In genomic region chr10:132721725-132722124, GRCh38 we compare ENCODE assay signal across 23 cellular contexts.
DNase-seq lines count a peak whose midpoint lies in the region; ATAC-seq and TF ChIP-seq lines count a peak whose summit lies in the region.
"Had no signal": no experiment of that assay in that cellular context is flagged by ENCODE, and none has a peak within 500 bp of the region (broad histone marks: within the 10 kb centered on the region; RNA-seq: fewer than 3 reads in every experiment).

No MANE protein-coding gene starts in this region.

- H2BK15ac ChIP-seq in mesenchymal stem cell (ENCODE audit: low read depth, poor library complexity, severe bottlenecking): peak overlapping the region; percentile 20

- peaks cover 7% of the 10 kb centered on the region for H3K36me3 Mint-ChIP-seq in stimulated activated effector memory CD8-positive, alpha-beta T cell treated with anti-CD3 and anti-CD28 coated beads, Interleukin-12 subunit alpha, Interleukin-12 subunit beta, amount 100 ng/mL, for 72 hours
- H3K36me3 Mint-ChIP-seq in naive thymus-derived CD8-positive, alpha-beta T cell: peaks cover 0 to 42% (median 7%) of the 10 kb centered on the region in 3 donors

- no peak overlapping the region for H3K4me2 ChIP-seq in mesenchymal stem cell (ENCODE audit: low read length, poor library complexity, severe bottlenecking)

- H3K27ac Mint-ChIP-seq in stimulated activated effector memory CD8-positive, alpha-beta T cell treated with anti-CD3 and anti-CD28 coated beads, Interleukin-12 subunit alpha, Interleukin-12 subunit beta, amount 100 ng/mL, for 72 hours: peak overlapping the region; percentile 13
- no peak overlapping the region for H3K27ac Mint-ChIP-seq in naive thymus-derived CD8-positive, alpha-beta T cell
- H3K27ac Mint-ChIP-seq: activated CD4-positive, alpha-beta T cell treated with anti-CD3 and anti-CD28 coated beads, Interleukin-2, amount 10 ng/mL, durations not matched to agents 7 days and 5 days; memory B cell had no signal

- H3K4me1 Mint-ChIP-seq in stimulated activated effector memory CD8-positive, alpha-beta T cell treated with anti-CD3 and anti-CD28 coated beads, Interleukin-12 subunit alpha, Interleukin-12 subunit beta, amount 100 ng/mL, for 72 hours: no peaks in the 10 kb centered on the region
- peaks cover 0 to 7% (median under 1%) of the 10 kb centered on the region in 4 donors for H3K4me1 Mint-ChIP-seq in naive thymus-derived CD8-positive, alpha-beta T cell
- H3K4me1 Mint-ChIP-seq: activated CD4-positive, alpha-beta T cell treated with anti-CD3 and anti-CD28 coated beads, Interleukin-2, amount 10 ng/mL, durations not matched to agents 7 days and 5 days; memory B cell had no signal

- H3K27me3 Mint-ChIP-seq in naive thymus-derived CD8-positive, alpha-beta T cell: no peaks in the 10 kb centered on the region
- H3K27me3 Mint-ChIP-seq: activated CD4-positive, alpha-beta T cell treated with anti-CD3 and anti-CD28 coated beads, Interleukin-2, amount 10 ng/mL, durations not matched to agents 7 days and 5 days; memory B cell had no signal

- H3K36me3 ChIP-seq in WERI-Rb-1: no peaks in the 10 kb centered on the region
- H3K36me3 ChIP-seq in mesenchymal stem cell (ENCODE audit: control insufficient read depth in 1 of 2, insufficient read depth in 2 of 2, low read depth in 1 of 2, low read length in 2 of 2): peaks cover 10 to 14% of the 10 kb centered on the region in 2 experiments
- H3K36me3 ChIP-seq: brain microvascular endothelial cell had no signal

- peaks cover 29% of the 10 kb centered on the region for H3K4me1 ChIP-seq in mesenchymal stem cell (ENCODE audit: control insufficient read depth, insufficient read depth, low read depth, low read length)
- H3K4me1 ChIP-seq: upper lobe of left lung had no signal

- no peak overlapping the region for H2AK5ac ChIP-seq in mesenchymal stem cell (ENCODE audit: low read length, severe bottlenecking)

- H2AFZ ChIP-seq in mesenchymal stem cell (ENCODE audit: low read depth, low read length): no peak overlapping the region

- H3K14ac ChIP-seq in mesenchymal stem cell (ENCODE audit: low read length in 2 of 2): no peak overlapping the region

- peak overlapping the region; percentile 91 for H3K27ac ChIP-seq in WERI-Rb-1
- no peak overlapping the region for H3K27ac ChIP-seq in mesenchymal stem cell (ENCODE audit: low read length, poor library complexity, severe bottlenecking)
- H3K27ac ChIP-seq: brain microvascular endothelial cell, dorsolateral prefrontal cortex, epithelial cell of prostate, upper lobe of left lung had no signal

- WGBS in mesenchymal stem cell: 73% methylated on average over 5 of the region's 6 CpGs

- H3K4me3 ChIP-seq in WERI-Rb-1 (ENCODE audit: low read depth, low read length) (no peak overlapping the region), mesenchymal stem cell (ENCODE audit: insufficient read depth in 1 of 2, low read depth in 1 of 2, low read length in 2 of 2) (no peak overlapping the region)
- H3K4me3 ChIP-seq: dorsolateral prefrontal cortex, upper lobe of left lung had no signal

- H4K91ac ChIP-seq in mesenchymal stem cell (ENCODE audit: low read length): no peak overlapping the region

- H3K9me3 Mint-ChIP-seq in stimulated activated effector memory CD8-positive, alpha-beta T cell treated with anti-CD3 and anti-CD28 coated beads, Interleukin-12 subunit alpha, Interleukin-12 subunit beta, amount 100 ng/mL, for 72 hours: no peaks in the 10 kb centered on the region
- peaks cover 0 to 8% (median 0%) of the 10 kb centered on the region in 9 donors for H3K9me3 Mint-ChIP-seq in naive thymus-derived CD8-positive, alpha-beta T cell
- H3K9me3 Mint-ChIP-seq: activated CD4-positive, alpha-beta T cell treated with anti-CD3 and anti-CD28 coated beads, Interleukin-2, amount 10 ng/mL, durations not matched to agents 7 days and 5 days; memory B cell had no signal

- peaks cover 5% of the 10 kb centered on the region for H3K79me1 ChIP-seq in mesenchymal stem cell (replicated peaks; ENCODE audit: low read length, poor library complexity, severe bottlenecking)

- H3K9ac ChIP-seq in mesenchymal stem cell (ENCODE audit: low read length): no peak overlapping the region

- DNase-seq in ELR (ENCODE audit: low read depth) (peak; percentile 8), WERI-Rb-1 (no peak), mesenchymal stem cell (peak; percentile 71), KG1 (lab: John Stamatoyannopoulos, UW) (no peak), NCI-H2107 (lab: John Stamatoyannopoulos, UW) (no peak), NCI-H345 (lab: John Stamatoyannopoulos, UW) (no peak)
- DNase-seq in stimulated activated effector memory CD8-positive, alpha-beta T cell treated with anti-CD3 and anti-CD28 coated beads, Interleukin-12 subunit alpha, Interleukin-12 subunit beta, amount 100 ng/mL, for 72 hours (ENCODE audit: low spot score in 2 of 2): no peak
- no peak for DNase-seq in naive thymus-derived CD8-positive, alpha-beta T cell
- DNase-seq: activated CD4-positive, alpha-beta T cell treated with anti-CD3 and anti-CD28 coated beads, Interleukin-2, amount 10 ng/mL, durations not matched to agents 7 days and 5 days; activated naive CD4-positive, alpha-beta T cell treated with Interleukin-2 at 50 U/mL for 16 hours; AML-193; brain microvascular endothelial cell; dorsolateral prefrontal cortex; foreskin melanocyte; HCEC 1CT; NCI-H1436; NCI-H774; SHP77; stimulated activated CD4-positive, alpha-beta T cell treated with anti-CD3 and anti-CD28 coated beads, Interleukin-15, amount 100 ng/mL, for 24 hours; T-helper 1 cell had no signal

- H3K4me3 Mint-ChIP-seq in stimulated activated effector memory CD8-positive, alpha-beta T cell treated with anti-CD3 and anti-CD28 coated beads, Interleukin-12 subunit alpha, Interleukin-12 subunit beta, amount 100 ng/mL, for 72 hours: no peak overlapping the region
- no peak overlapping the region for H3K4me3 Mint-ChIP-seq in naive thymus-derived CD8-positive, alpha-beta T cell
- H3K4me3 Mint-ChIP-seq: activated CD4-positive, alpha-beta T cell treated with anti-CD3 and anti-CD28 coated beads, Interleukin-2, amount 10 ng/mL, durations not matched to agents 7 days and 5 days; memory B cell had no signal

- no peak for TF ChIP-seq CTCF in WERI-Rb-1 (IDR thresholded peaks at IDR 0.05; ENCODE audit: low read depth, low read length)

- H2BK120ac ChIP-seq in mesenchymal stem cell (ENCODE audit: low read depth, low read length): no peak overlapping the region

- no peak overlapping the region for H2BK12ac ChIP-seq in mesenchymal stem cell (ENCODE audit: low read length in 2 of 2)

- H3K18ac ChIP-seq in mesenchymal stem cell (ENCODE audit: low read depth in 1 of 2, low read length in 2 of 2): no peak overlapping the region

- no peak overlapping the region for H3K4ac ChIP-seq in mesenchymal stem cell (ENCODE audit: low read depth in 1 of 2, low read length in 2 of 2)

- H3K9me3 ChIP-seq in WERI-Rb-1 (ENCODE audit: severe bottlenecking) (no peaks in the 10 kb centered on the region), mesenchymal stem cell (ENCODE audit: control insufficient read depth, low read length) (no peaks in the 10 kb centered on the region)
- H3K9me3 ChIP-seq: upper lobe of left lung had no signal

- POLR2A ChIA-PET in naive thymus-derived CD8-positive, alpha-beta T cell (lab: Charles Lee): no interaction called here

- H3K27me3 ChIP-seq in WERI-Rb-1 (ENCODE audit: insufficient read depth, low read depth, severe bottlenecking): no peaks in the 10 kb centered on the region
- H3K27me3 ChIP-seq in mesenchymal stem cell (ENCODE audit: control insufficient read depth in 1 of 2, insufficient read depth in 1 of 2, low read length in 2 of 2): no peaks in the 10 kb centered on the region
- H3K27me3 ChIP-seq: brain microvascular endothelial cell, dorsolateral prefrontal cortex, upper lobe of left lung had no signal

- no peak overlapping the region for H4K8ac ChIP-seq in mesenchymal stem cell (ENCODE audit: low read length)

- H2BK5ac ChIP-seq in mesenchymal stem cell (ENCODE audit: low read depth, low read length, poor library complexity, severe bottlenecking): no peak overlapping the region

- no peak for ATAC-seq in stimulated activated effector memory CD8-positive, alpha-beta T cell treated with anti-CD3 and anti-CD28 coated beads, Interleukin-12 subunit alpha, Interleukin-12 subunit beta, amount 100 ng/mL, for 72 hours
- no peak for ATAC-seq in naive thymus-derived CD8-positive, alpha-beta T cell

- H3K23ac ChIP-seq in mesenchymal stem cell (ENCODE audit: low read length in 2 of 2): no peak overlapping the region

Comparison
In these comparisons a context has a peak if more than half of its experiments do, and no peak if none do; other contexts are left out.
1. DNase-seq: peak in ELR (single experiment) and mesenchymal stem cell (single experiment); none in WERI-Rb-1 (single experiment), stimulated activated effector memory CD8-positive, alpha-beta T cell treated with anti-CD3 and anti-CD28 coated beads, Interleukin-12 subunit alpha, Interleukin-12 subunit beta, amount 100 ng/mL, for 72 hours (0 of 2), KG1 (single experiment), NCI-H2107 (single experiment), NCI-H345 (single experiment) and naive thymus-derived CD8-positive, alpha-beta T cell (0 of 10).